1 cellular context compared by ENCODE assay signal in genomic region chr15:29418178-29418577, GRCh38.
TF ChIP-seq lines count a peak whose summit lies in the region.

No MANE protein-coding gene starts in this region.

TF ChIP-seq in GM12878, 131 proteins besides CTCF, POLR2A, EP300 and RAD21 (continued from another document):
- TF ChIP-seq SPI1 (IDR thresholded peaks at IDR 0.05; ENCODE audit: borderline replicate concordance, insufficient read depth, low read depth, low read length) (no peak), ZNF24 (IDR thresholded peaks at IDR 0.05) (no peak), SREBF2 (IDR thresholded peaks at IDR 0.05; ENCODE audit: low read length) (no peak), SRF (IDR thresholded peaks at IDR 0.05; ENCODE audit: low read depth in 2 of 2, low read length in 2 of 2) (no peak), RFX5 (IDR thresholded peaks at IDR 0.05; ENCODE audit: low read depth, low read length) (no peak), SMAD1 (IDR thresholded peaks at IDR 0.05; ENCODE audit: low read depth, partially characterized antibody) (no peak)
